ENCODE assay signal across 11 cellular contexts in the genomic region with DNA sequence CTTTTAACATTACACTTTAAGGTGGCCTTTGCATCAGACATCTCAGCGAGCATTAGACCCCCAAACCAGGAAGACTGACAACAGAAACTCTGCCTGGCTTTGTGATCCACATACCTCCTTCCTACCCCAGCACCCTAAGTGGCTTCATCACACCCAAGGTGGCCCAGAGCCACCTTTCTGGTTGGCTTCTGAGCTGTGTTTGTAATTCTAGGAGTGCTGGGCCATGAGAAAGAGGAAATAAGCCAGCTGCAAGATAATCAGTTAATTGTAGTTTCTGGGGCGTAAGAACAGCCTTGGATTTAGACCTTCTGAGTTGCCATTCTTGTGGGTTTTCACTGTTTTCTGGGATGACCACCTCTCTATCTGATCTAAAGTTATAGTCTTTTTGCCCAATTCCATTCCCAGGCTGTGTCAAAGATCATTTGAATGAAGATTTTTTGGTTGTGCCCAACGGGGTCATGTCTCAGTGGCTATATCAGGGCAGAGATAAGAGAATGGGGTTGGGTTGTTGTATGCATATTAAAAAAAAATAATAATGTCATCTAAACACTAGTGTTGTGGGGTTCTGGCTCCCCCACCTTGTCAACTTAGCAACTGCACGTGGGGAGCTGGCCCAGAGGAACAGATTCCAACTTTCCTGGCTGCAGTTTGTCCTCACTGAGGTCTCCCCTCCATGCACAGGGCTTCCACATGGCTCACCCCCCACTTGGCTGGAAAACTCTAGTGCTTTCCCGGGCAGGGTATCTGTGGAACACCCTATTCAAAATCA.
A peak's percentile ranks its signal among the peaks of the same experiment; 100 is the strongest.
DNase-seq lines count a peak whose midpoint lies in the region; ATAC-seq, FAIRE-seq and TF ChIP-seq lines count a peak whose summit lies in the region.
"Had no signal": no experiment of that assay in that cellular context is flagged by ENCODE, and none has a peak within 500 bp of the region (broad histone marks: within the 10 kb centered on the region; RNA-seq: fewer than 3 reads in every experiment).

No MANE protein-coding gene starts in this region.

- H3K27me3 Mint-ChIP-seq in naive thymus-derived CD4-positive, alpha-beta T cell = peaks cover 0 to 24% (median 18%) of the 10 kb centered on the region in 5 donors

- peaks cover 0 to 7% (median 0%) of the 10 kb centered on the region in 11 donors for H3K9me3 Mint-ChIP-seq in naive thymus-derived CD4-positive, alpha-beta T cell

- H3K4me1 Mint-ChIP-seq in naive thymus-derived CD4-positive, alpha-beta T cell = no peaks in the 10 kb centered on the region

- DNase-seq in GM10266 (ENCODE audit: extremely low spot score) (peak; percentile 15), NCI-H226 (peak; percentile 33), esophagus squamous epithelium (lab: John Stamatoyannopoulos, UW) (no peak), pancreas (peak in 1 of 6 donors; percentile 34), NCI-H1436 (lab: John Stamatoyannopoulos, UW) (no peak), Ammon's horn (ENCODE audit: low spot score) (no peak), omental fat pad (ENCODE audit: low spot score) (no peak)
- no peak for DNase-seq in naive thymus-derived CD4-positive, alpha-beta T cell
- DNase-seq: stimulated activated CD4-positive, alpha-beta T cell treated with anti-CD3 and anti-CD28 coated beads, Interleukin-2, amount 100 ng/mL, for 48 hours had no signal

- H3K27me3 ChIP-seq in esophagus squamous epithelium (no peaks in the 10 kb centered on the region), pancreas (no peaks in the 10 kb centered on the region)
- H3K27me3 ChIP-seq in naive thymus-derived CD4-positive, alpha-beta T cell (ENCODE audit: control insufficient read depth in 2 of 2, insufficient read depth in 2 of 2, low read length in 2 of 2) = no peaks in the 10 kb centered on the region

- H3K36me3 ChIP-seq in esophagus squamous epithelium (no peaks in the 10 kb centered on the region), pancreas (no peaks in the 10 kb centered on the region)
- no peaks in the 10 kb centered on the region for H3K36me3 ChIP-seq in naive thymus-derived CD4-positive, alpha-beta T cell (ENCODE audit: control insufficient read depth in 2 of 3, insufficient read depth in 3 of 3, low read length in 3 of 3)

- H3K9me3 ChIP-seq in esophagus squamous epithelium (no peaks in the 10 kb centered on the region), pancreas (no peaks in the 10 kb centered on the region)
- H3K9me3 ChIP-seq in naive thymus-derived CD4-positive, alpha-beta T cell (ENCODE audit: control insufficient read depth in 2 of 3, low read length in 3 of 3) = no peaks in the 10 kb centered on the region

- H3K4me1 ChIP-seq in esophagus squamous epithelium (no peaks in the 10 kb centered on the region), pancreas (peaks cover 0 to 4% (median 0%) of the 10 kb centered on the region in 3 donors)
- H3K4me1 ChIP-seq in naive thymus-derived CD4-positive, alpha-beta T cell (ENCODE audit: control insufficient read depth in 2 of 2, insufficient read depth in 2 of 2, low read length in 2 of 2) = no peaks in the 10 kb centered on the region

- no peaks in the 10 kb centered on the region for H3K36me3 Mint-ChIP-seq in naive thymus-derived CD4-positive, alpha-beta T cell

- TF ChIP-seq CTCF in GM10266 (IDR thresholded peaks at IDR 0.05; ENCODE audit: control insufficient read depth, insufficient read depth, low read depth, missing control alignments) (peak; percentile 56), esophagus squamous epithelium (IDR thresholded peaks at IDR 0.05) (peak in 5 of 6 experiments; percentile 37 to 72 (median 45)), pancreas (IDR thresholded peaks at IDR 0.05) (peak in 3 of 4 donors; percentile 17 to 27 (median 24)), omental fat pad (IDR thresholded peaks at IDR 0.05) (no peak)

- POLR2A ChIA-PET in naive thymus-derived CD4-positive, alpha-beta T cell (lab: Charles Lee) = no interaction called here

- CTCF ChIA-PET in naive thymus-derived CD4-positive, alpha-beta T cell (lab: Charles Lee) = no interaction called here

- H3K27ac Mint-ChIP-seq in naive thymus-derived CD4-positive, alpha-beta T cell = no peak overlapping the region

- ATAC-seq in pancreas = peak in 3 of 4 donors; percentile 48 to 77 (median 57)
- no peak for ATAC-seq in naive thymus-derived CD4-positive, alpha-beta T cell
- ATAC-seq in omental fat pad (ENCODE audit: low FRiP score) = no peak
- ATAC-seq: HCT116 had no signal

- H3K4me3 Mint-ChIP-seq in naive thymus-derived CD4-positive, alpha-beta T cell = no peak overlapping the region

- 37 to 62% methylated on average over 4 to 5 of the region's 5 CpGs for WGBS in esophagus squamous epithelium, 2 donors
- 35 to 46% methylated on average over 5 of the region's 5 CpGs for WGBS in pancreas, 2 donors

- FAIRE-seq in pancreas (lab: Jason Lieb, UNC) = no peak
- FAIRE-seq: endometrium had no signal

- H3K27ac ChIP-seq in esophagus squamous epithelium (no peak overlapping the region), pancreas (no peak overlapping the region)
- no peak overlapping the region for H3K27ac ChIP-seq in naive thymus-derived CD4-positive, alpha-beta T cell (ENCODE audit: low read depth, low read length)

- H3K4me3 ChIP-seq in esophagus squamous epithelium (no peak overlapping the region), pancreas (no peak overlapping the region)
- no peak overlapping the region for H3K4me3 ChIP-seq in naive thymus-derived CD4-positive, alpha-beta T cell (ENCODE audit: low read length)

- no peak for TF ChIP-seq POLR2A in esophagus squamous epithelium (IDR thresholded peaks at IDR 0.05)

- intact Hi-C loops in esophagus squamous epithelium (cut with DNase I) (loop anchor here (5.0 kb wide), 1 partner anchor 240 kb away; no protein-coding TSS in a partner anchor), pancreas (cut with DNase I) (no loop called here)
- intact Hi-C loops in naive thymus-derived CD4-positive, alpha-beta T cell (cut with micrococcal nuclease) = no loop called here

Comparison
In these comparisons a context has a peak if more than half of its experiments do, and no peak if none do; other contexts are left out.
1. DNase-seq: peak in GM10266 (single experiment) and NCI-H226 (single experiment); none in esophagus squamous epithelium (single experiment), naive thymus-derived CD4-positive, alpha-beta T cell (0 of 9), NCI-H1436 (single experiment), Ammon's horn (single experiment) and omental fat pad (single experiment).
2. CTCF ChIP-seq: peak in GM10266 (single experiment), esophagus squamous epithelium (5 of 6) and pancreas (3 of 4); none in omental fat pad (0 of 3).
3. ATAC-seq: peak in pancreas (3 of 4); none in naive thymus-derived CD4-positive, alpha-beta T cell (single experiment) and omental fat pad (single experiment).